In the genomic region with DNA sequence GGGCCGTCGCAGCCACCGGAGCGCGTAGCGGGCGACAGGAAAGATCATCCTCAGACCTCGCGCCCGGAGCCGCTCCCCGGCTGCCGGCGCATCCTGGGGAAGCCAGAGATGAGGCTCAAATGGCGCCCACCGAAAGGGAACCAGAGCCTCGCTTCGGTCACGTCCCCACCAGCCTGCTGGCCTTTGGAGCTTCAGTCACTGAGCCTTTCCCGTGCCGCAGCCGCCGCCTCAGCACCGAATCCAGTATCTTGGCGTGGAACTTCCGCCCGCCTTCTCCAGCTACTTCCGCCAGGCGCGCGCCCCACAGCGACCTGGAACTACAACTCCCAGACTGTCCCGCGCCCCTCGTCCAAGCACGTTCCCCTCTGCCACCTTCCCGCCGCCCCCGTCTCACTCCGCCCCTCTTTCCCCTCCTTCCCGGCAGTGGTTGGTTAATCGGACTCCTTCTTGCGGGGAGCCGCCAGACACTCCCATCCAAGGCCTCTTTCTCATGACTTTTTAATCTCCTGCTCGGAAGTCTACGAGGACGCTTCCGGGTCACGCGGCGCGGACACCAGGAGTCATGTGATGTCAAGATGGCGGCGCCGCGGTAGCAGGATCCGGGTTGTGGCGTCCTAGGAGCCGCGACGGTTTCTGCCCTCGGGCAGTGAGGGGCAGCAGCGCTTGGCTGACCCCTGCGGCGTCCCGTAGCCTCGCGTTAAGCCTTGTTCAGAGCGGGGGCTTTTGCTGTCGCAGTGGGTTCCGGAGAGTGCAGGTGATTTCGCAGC, we compare ENCODE assay signal across 8 cellular contexts. TPM values are rescaled to one million over a fixed set of nuclear protein-coding genes. Genes with fewer than 3 reads are reported as not detected.
DNase-seq lines count a peak whose midpoint lies in the region; ATAC-seq, FAIRE-seq and TF ChIP-seq lines count a peak whose summit lies in the region.

Gene SMCR8, plus strand, starts transcription at position 563 of the 767 bp plus-strand sequence. CDS start 497 bp downstream, outside the sequence.
A gene with protein sequence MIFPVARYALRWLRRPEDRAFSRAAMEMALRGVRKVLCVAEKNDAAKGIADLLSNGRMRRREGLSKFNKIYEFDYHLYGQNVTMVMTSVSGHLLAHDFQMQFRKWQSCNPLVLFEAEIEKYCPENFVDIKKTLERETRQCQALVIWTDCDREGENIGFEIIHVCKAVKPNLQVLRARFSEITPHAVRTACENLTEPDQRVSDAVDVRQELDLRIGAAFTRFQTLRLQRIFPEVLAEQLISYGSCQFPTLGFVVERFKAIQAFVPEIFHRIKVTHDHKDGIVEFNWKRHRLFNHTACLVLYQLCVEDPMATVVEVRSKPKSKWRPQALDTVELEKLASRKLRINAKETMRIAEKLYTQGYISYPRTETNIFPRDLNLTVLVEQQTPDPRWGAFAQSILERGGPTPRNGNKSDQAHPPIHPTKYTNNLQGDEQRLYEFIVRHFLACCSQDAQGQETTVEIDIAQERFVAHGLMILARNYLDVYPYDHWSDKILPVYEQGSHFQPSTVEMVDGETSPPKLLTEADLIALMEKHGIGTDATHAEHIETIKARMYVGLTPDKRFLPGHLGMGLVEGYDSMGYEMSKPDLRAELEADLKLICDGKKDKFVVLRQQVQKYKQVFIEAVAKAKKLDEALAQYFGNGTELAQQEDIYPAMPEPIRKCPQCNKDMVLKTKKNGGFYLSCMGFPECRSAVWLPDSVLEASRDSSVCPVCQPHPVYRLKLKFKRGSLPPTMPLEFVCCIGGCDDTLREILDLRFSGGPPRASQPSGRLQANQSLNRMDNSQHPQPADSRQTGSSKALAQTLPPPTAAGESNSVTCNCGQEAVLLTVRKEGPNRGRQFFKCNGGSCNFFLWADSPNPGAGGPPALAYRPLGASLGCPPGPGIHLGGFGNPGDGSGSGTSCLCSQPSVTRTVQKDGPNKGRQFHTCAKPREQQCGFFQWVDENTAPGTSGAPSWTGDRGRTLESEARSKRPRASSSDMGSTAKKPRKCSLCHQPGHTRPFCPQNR (minus strand): TSS at position 264 of the 767 bp plus-strand sequence. CDS start 216 bp downstream, at position 48.

- WGBS in small intestine, 3 donors: 0 to 1% (median 0%) methylated on average over 66 to 72 of the region's 72 CpGs

- H3K27me3 ChIP-seq in bronchial epithelial cell (ENCODE audit: control insufficient read depth, insufficient read depth, low read length) (no peaks in the 10 kb centered on the region), small intestine (ENCODE audit: control insufficient read depth in 2 of 2, insufficient read depth in 2 of 2, low read length in 2 of 2) (no peaks in the 10 kb centered on the region)

- CTCF ChIA-PET in AG04449 (lab: Yijun Ruan, JAX): no interaction called here

- POLR2A ChIA-PET in AG04449 (lab: Yijun Ruan, JAX): interaction anchor here (0.7 to 0.9 kb wide), 2 partner anchors 13 to 27 kb away, joined by 3 to 4 read pairs; no protein-coding TSS in a partner anchor

- peak; percentile 95 for DNase-seq in AG04449 (ENCODE audit: low read depth, low spot score)
- DNase-seq in NCI-H2227 treated with DMSO at 0.1 percent for 48 hours (lab: John Stamatoyannopoulos, UW): peak; percentile 96
- peak; percentile 96 for DNase-seq in bronchial epithelial cell (ENCODE audit: low read depth)
- peak; percentile 89 for DNase-seq in iPS-NIHi11 (ENCODE audit: low spot score)
- DNase-seq in small intestine: peak; percentile 98

- H3K9me3 ChIP-seq in small intestine (ENCODE audit: control insufficient read depth, low read depth): no peaks in the 10 kb centered on the region

- H3K27ac ChIP-seq in small intestine (ENCODE audit: low read depth in 1 of 2, low read length in 1 of 2): peak within 1 kb of the TSS; percentile 57 to 98

- ATAC-seq in GM18907 (IDR thresholded peaks at IDR 0.05; ENCODE audit: unreplicated experiment) (peak; percentile 84), HG03159 (IDR thresholded peaks at IDR 0.05; ENCODE audit: unreplicated experiment) (peak; percentile 87)

- H3K36me3 ChIP-seq in bronchial epithelial cell (ENCODE audit: control insufficient read depth, insufficient read depth, low read length) (peaks cover 19% of the 10 kb centered on the region), small intestine (ENCODE audit: control insufficient read depth in 2 of 2, insufficient read depth in 2 of 2, low read length in 2 of 2) (no peaks in the 10 kb centered on the region)

- FAIRE-seq in bronchial epithelial cell (lab: Jason Lieb, UNC) (no peak), small intestine (lab: Jason Lieb, UNC) (no peak)

- H3K4me1 ChIP-seq in small intestine (ENCODE audit: control insufficient read depth in 2 of 2, insufficient read depth in 1 of 2, low read depth in 1 of 2, low read length in 1 of 2): peaks cover 8 to 40% of the 10 kb centered on the region in 2 donors

- H3K4me3 ChIP-seq in AG04449 (ENCODE audit: low read depth, low read length) (peak within 1 kb of the TSS; percentile 96), WI38 (ENCODE audit: low read depth, low read length) (peak within 1 kb of the TSS; percentile 78), bronchial epithelial cell (ENCODE audit: low read depth, low read length) (peak within 1 kb of the TSS; percentile 89), small intestine (ENCODE audit: low read depth in 1 of 2, low read length in 2 of 2) (peak within 1 kb of the TSS; percentile 68 to 91)

- TF ChIP-seq CTCF in AG04449 (IDR thresholded peaks at IDR 0.05; ENCODE audit: insufficient read depth, low read length, missing control alignments) (no peak), WI38 (IDR thresholded peaks at IDR 0.05; ENCODE audit: low read depth, low read length) (no peak), bronchial epithelial cell (IDR thresholded peaks at IDR 0.05; ENCODE audit: insufficient read depth, low read length, severe bottlenecking) (no peak)

RNA-seq across cellular contexts. Expression of gene SMCR8, which starts in this region (rescaled TPM):
- total RNA-seq in bronchial epithelial cell: 13.4 and 14.5 TPM in 2 replicates
- polyA plus RNA-seq in small intestine: 1 to 10 TPM; 3.4 to 9.1 (median 4.1) TPM

RNA-seq across cellular contexts. Expression of the second gene that starts in this region (rescaled TPM):
- total RNA-seq in bronchial epithelial cell: 11.0 and 22.4 TPM in 2 replicates
- polyA plus RNA-seq in small intestine: 10 to 100 TPM in 2 of 3 donors, 1 to 10 TPM in 1; 8.1 to 17.0 (median 14.1) TPM

Comparison
In these comparisons a context has a peak if more than half of its experiments do, and no peak if none do; other contexts are left out.
1. Peak in every context shown above with its lines: DNase-seq, ATAC-seq, H3K4me3 ChIP-seq and H3K27ac ChIP-seq.